Comparison of ENCODE assay signal across 22 cellular contexts in genomic region chr17:65855675-65856074, GRCh38.
"Had no signal": no experiment of that assay in that cellular context is flagged by ENCODE, and none has a peak within 500 bp of the region (broad histone marks: within the 10 kb centered on the region; RNA-seq: fewer than 3 reads in every experiment).

No MANE protein-coding gene starts in this region.

- H3K9me3 ChIP-seq: esophagus muscularis mucosa, right lobe of liver, upper lobe of left lung, vagina had no signal

- H3K4me3 ChIP-seq: cardiac muscle cell, coronary artery, esophagus muscularis mucosa, right lobe of liver, upper lobe of left lung, vagina had no signal

- H3K4me1 ChIP-seq: esophagus muscularis mucosa, right lobe of liver, upper lobe of left lung, vagina had no signal

- H3K27me3 ChIP-seq: cardiac muscle cell, esophagus muscularis mucosa, right lobe of liver, upper lobe of left lung, vagina had no signal

- DNase-seq: activated CD4-positive, alpha-beta T cell treated with anti-CD3 and anti-CD28 coated beads for 4 hours; activated CD4-positive, alpha-beta T cell treated with anti-CD3 and anti-CD28 coated beads, Interleukin-2, amount 50 U/mL, for 48 hours; activated CD8-positive, alpha-beta memory T cell treated with anti-CD3 and anti-CD28 coated beads for 24 hours; activated effector memory CD4-positive, alpha-beta T cell treated with Interleukin-2 at 50 U/mL for 16 hours; activated naive CD4-positive, alpha-beta T cell treated with Interleukin-2 at 50 U/mL for 16 hours; anterior cingulate cortex; effector memory CD8-positive, alpha-beta T cell; head of caudate nucleus; hippocampal formation; kidney; posterior cingulate gyrus; right lobe of liver; stimulated activated CD4-positive, alpha-beta T cell treated with anti-CD3 and anti-CD28 coated beads, Interleukin-12 subunit alpha, Interleukin-12 subunit beta, amount 100 ng/mL, for 4 hours; stimulated activated CD4-positive, alpha-beta T cell treated with anti-CD3 and anti-CD28 coated beads, Interleukin-4, amount 100 ng/mL, for 1 hour; T-helper 9 cell had no signal

- H3K36me3 ChIP-seq: cardiac muscle cell, esophagus muscularis mucosa, right lobe of liver, upper lobe of left lung, vagina had no signal

- ATAC-seq: effector memory CD8-positive, alpha-beta T cell; natural killer cell treated with Interleukin-12 subunit alpha and Interleukin-12 subunit beta and Interleukin-15 and Interleukin-18, amount 100 ng/mL, for 72 hours; right lobe of liver had no signal

- H3K27ac ChIP-seq: cardiac muscle cell, coronary artery, esophagus muscularis mucosa, right lobe of liver, upper lobe of left lung, vagina, VCaP had no signal
